ENCODE assay signal across 8 cellular contexts in genomic region chr5:134738133-134738962, GRCh38. TPM values are rescaled to one million over a fixed set of nuclear protein-coding genes. Genes with fewer than 3 reads are reported as not detected.
A peak's percentile ranks its signal among the peaks of the same experiment; 100 is the strongest.
DNase-seq lines count a peak whose midpoint lies in the region; ATAC-seq and TF ChIP-seq lines count a peak whose summit lies in the region.

TSS of gene CAMLG (plus strand) at chr5:134738548. CDS start at chr5:134738621, 73 bp downstream.

- H3K9me3 Mint-ChIP-seq in activated naive CD8-positive, alpha-beta T cell (ENCODE audit: low read depth), result no peaks in the 10 kb centered on the region

- peaks cover 11% of the 10 kb centered on the region for H4K20me1 ChIP-seq in osteoblast (ENCODE audit: insufficient read depth, low read length)

- no peaks in the 10 kb centered on the region for H3K27me3 ChIP-seq in osteoblast (ENCODE audit: insufficient read depth, low read length)
- no peaks in the 10 kb centered on the region for H3K27me3 ChIP-seq in thoracic aorta (replicated peaks; ENCODE audit: insufficient read depth)

- H3K79me2 ChIP-seq in osteoblast (ENCODE audit: insufficient read depth, low read length), result peaks cover 44% of the 10 kb centered on the region

- H3K4me1 Mint-ChIP-seq in activated naive CD8-positive, alpha-beta T cell (ENCODE audit: low read depth), result peaks cover 26% of the 10 kb centered on the region

- DNase-seq in NCI-H1092 treated with DMSO at 0.1 percent for 48 hours (lab: John Stamatoyannopoulos, UW) (peak; percentile 91), SKM-1 (lab: John Stamatoyannopoulos, UW; ENCODE audit: unreplicated experiment) (peak; percentile 89), glomerular visceral epithelial cell (ENCODE audit: extremely low spot score) (peak; percentile 98), osteoblast (ENCODE audit: insufficient read length, low spot score, missing footprints) (peak; percentile 97), thoracic aorta (ENCODE audit: low spot score) (peak; percentile 94)

- peaks cover 16% of the 10 kb centered on the region for H3K36me3 ChIP-seq in osteoblast (ENCODE audit: insufficient read depth, low read length)
- H3K36me3 ChIP-seq in thoracic aorta, result no peaks in the 10 kb centered on the region

- peak within 1 kb of the TSS; percentile 94 for H3K4me3 ChIP-seq in osteoblast (ENCODE audit: insufficient read depth, low read length)
- H3K4me3 ChIP-seq in thoracic aorta, result peak within 1 kb of the TSS; percentile 86

- peak; percentile 44 for TF ChIP-seq CTCF in osteoblast (IDR thresholded peaks at IDR 0.05; ENCODE audit: extremely low read depth, low read depth, low read length)
- peak; percentile 23 for TF ChIP-seq CTCF in thoracic aorta (IDR thresholded peaks at IDR 0.05)

- peak within 1 kb of the TSS; percentile 99 for H3K4me2 ChIP-seq in osteoblast (ENCODE audit: insufficient read depth, low read length)

- ATAC-seq in HG02610 (IDR thresholded peaks at IDR 0.05; ENCODE audit: unreplicated experiment) (peak; percentile 97), thoracic aorta (ENCODE audit: insufficient number of reproducible peaks, low FRiP score, low read depth) (peak; percentile 93)

- peak within 1 kb of the TSS; percentile 100 for H3K4me3 Mint-ChIP-seq in activated naive CD8-positive, alpha-beta T cell

- H3K27ac Mint-ChIP-seq in activated naive CD8-positive, alpha-beta T cell, result peak within 1 kb of the TSS; percentile 97

- H3K9me3 ChIP-seq in osteoblast (ENCODE audit: low read depth, low read length), result no peaks in the 10 kb centered on the region
- H3K9me3 ChIP-seq in thoracic aorta, result no peaks in the 10 kb centered on the region

- H3K36me3 Mint-ChIP-seq in activated naive CD8-positive, alpha-beta T cell, result no peaks in the 10 kb centered on the region

- H3K27ac ChIP-seq in osteoblast (ENCODE audit: low read depth, low read length), result peak within 1 kb of the TSS; percentile 84
- peak within 1 kb of the TSS; percentile 95 to 97 for H3K27ac ChIP-seq in thoracic aorta

- TF ChIP-seq POLR2A in GM10847 (IDR thresholded peaks at IDR 0.05; ENCODE audit: extremely low read depth, insufficient read length), result peak; percentile 88

- peak within 1 kb of the TSS; percentile 100 for H2AFZ ChIP-seq in osteoblast (ENCODE audit: low read length)

- no peaks in the 10 kb centered on the region for H3K27me3 Mint-ChIP-seq in activated naive CD8-positive, alpha-beta T cell

- H3K4me1 ChIP-seq in osteoblast (ENCODE audit: insufficient read depth, low read length) (peaks cover 10% of the 10 kb centered on the region), thoracic aorta (ENCODE audit: control insufficient read depth in 1 of 2, low read depth in 2 of 2) (peaks cover 7 to 18% of the 10 kb centered on the region in 2 donors)

RNA-seq across cellular contexts. Expression of gene CAMLG, which starts in this region (rescaled TPM):
- 47.8 and 56.0 TPM in 2 replicates for total RNA-seq in osteoblast
- total RNA-seq in thoracic aorta, result 10 to 100 TPM; 18.4 to 24.4 TPM

Comparison
In these comparisons a context has a peak if more than half of its experiments do, and no peak if none do; other contexts are left out.
1. Peak in every context shown above with its lines: DNase-seq, ATAC-seq, H3K4me3 ChIP-seq and H3K27ac ChIP-seq.